1 cellular context compared by ENCODE assay signal in the genomic region with DNA sequence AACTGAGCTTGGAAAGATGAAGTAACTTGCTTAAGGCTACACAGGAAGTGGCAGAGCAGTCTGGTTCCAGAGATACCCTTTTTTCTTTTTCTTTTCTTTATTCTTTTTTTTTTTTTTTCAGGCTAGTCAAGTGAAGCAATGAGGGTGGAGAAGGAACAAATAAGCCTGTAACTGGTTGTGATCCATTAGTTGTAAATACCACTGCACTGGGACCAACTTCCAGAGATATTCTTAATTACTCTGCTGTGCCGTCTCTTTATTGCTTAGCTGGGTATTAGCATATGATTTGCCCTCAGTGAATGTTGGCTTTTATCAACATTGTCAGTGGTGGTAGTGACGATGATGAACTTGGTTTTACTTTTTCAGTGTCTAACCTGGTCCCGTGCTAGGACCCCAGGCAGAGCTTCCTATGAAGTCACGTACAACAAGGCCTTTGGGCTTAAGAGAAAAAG.
TF ChIP-seq lines count a peak whose summit lies in the region.

No MANE protein-coding gene starts in this region.

TF ChIP-seq in HepG2, 621 proteins besides CTCF, POLR2A, EP300 and RAD21:
- TF ChIP-seq, protein P1, sequence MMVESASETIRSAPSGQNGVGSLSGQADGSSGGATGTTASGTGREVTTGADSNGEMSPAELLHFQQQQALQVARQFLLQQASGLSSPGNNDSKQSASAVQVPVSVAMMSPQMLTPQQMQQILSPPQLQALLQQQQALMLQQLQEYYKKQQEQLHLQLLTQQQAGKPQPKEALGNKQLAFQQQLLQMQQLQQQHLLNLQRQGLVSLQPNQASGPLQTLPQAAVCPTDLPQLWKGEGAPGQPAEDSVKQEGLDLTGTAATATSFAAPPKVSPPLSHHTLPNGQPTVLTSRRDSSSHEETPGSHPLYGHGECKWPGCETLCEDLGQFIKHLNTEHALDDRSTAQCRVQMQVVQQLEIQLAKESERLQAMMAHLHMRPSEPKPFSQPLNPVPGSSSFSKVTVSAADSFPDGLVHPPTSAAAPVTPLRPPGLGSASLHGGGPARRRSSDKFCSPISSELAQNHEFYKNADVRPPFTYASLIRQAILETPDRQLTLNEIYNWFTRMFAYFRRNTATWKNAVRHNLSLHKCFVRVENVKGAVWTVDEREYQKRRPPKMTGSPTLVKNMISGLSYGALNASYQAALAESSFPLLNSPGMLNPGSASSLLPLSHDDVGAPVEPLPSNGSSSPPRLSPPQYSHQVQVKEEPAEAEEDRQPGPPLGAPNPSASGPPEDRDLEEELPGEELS (CRISPR knock-in tag; IDR thresholded peaks at IDR 0.05), result no peak
- TF ChIP-seq, protein P2, sequence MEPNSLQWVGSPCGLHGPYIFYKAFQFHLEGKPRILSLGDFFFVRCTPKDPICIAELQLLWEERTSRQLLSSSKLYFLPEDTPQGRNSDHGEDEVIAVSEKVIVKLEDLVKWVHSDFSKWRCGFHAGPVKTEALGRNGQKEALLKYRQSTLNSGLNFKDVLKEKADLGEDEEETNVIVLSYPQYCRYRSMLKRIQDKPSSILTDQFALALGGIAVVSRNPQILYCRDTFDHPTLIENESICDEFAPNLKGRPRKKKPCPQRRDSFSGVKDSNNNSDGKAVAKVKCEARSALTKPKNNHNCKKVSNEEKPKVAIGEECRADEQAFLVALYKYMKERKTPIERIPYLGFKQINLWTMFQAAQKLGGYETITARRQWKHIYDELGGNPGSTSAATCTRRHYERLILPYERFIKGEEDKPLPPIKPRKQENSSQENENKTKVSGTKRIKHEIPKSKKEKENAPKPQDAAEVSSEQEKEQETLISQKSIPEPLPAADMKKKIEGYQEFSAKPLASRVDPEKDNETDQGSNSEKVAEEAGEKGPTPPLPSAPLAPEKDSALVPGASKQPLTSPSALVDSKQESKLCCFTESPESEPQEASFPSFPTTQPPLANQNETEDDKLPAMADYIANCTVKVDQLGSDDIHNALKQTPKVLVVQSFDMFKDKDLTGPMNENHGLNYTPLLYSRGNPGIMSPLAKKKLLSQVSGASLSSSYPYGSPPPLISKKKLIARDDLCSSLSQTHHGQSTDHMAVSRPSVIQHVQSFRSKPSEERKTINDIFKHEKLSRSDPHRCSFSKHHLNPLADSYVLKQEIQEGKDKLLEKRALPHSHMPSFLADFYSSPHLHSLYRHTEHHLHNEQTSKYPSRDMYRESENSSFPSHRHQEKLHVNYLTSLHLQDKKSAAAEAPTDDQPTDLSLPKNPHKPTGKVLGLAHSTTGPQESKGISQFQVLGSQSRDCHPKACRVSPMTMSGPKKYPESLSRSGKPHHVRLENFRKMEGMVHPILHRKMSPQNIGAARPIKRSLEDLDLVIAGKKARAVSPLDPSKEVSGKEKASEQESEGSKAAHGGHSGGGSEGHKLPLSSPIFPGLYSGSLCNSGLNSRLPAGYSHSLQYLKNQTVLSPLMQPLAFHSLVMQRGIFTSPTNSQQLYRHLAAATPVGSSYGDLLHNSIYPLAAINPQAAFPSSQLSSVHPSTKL (CRISPR knock-in tag; IDR thresholded peaks at IDR 0.05), result no peak
- TF ChIP-seq NBN (conservative IDR thresholded peaks at IDR 0.05), result no peak
- TF ChIP-seq ZNF264 (CRISPR knock-in tag; IDR thresholded peaks at IDR 0.05), result no peak
- TF ChIP-seq ARHGAP35 (CRISPR knock-in tag; IDR thresholded peaks at IDR 0.05; ENCODE audit: borderline replicate concordance), result no peak
- TF ChIP-seq MEIS2 (CRISPR knock-in tag; IDR thresholded peaks at IDR 0.05), result no peak
- TF ChIP-seq, protein P3, sequence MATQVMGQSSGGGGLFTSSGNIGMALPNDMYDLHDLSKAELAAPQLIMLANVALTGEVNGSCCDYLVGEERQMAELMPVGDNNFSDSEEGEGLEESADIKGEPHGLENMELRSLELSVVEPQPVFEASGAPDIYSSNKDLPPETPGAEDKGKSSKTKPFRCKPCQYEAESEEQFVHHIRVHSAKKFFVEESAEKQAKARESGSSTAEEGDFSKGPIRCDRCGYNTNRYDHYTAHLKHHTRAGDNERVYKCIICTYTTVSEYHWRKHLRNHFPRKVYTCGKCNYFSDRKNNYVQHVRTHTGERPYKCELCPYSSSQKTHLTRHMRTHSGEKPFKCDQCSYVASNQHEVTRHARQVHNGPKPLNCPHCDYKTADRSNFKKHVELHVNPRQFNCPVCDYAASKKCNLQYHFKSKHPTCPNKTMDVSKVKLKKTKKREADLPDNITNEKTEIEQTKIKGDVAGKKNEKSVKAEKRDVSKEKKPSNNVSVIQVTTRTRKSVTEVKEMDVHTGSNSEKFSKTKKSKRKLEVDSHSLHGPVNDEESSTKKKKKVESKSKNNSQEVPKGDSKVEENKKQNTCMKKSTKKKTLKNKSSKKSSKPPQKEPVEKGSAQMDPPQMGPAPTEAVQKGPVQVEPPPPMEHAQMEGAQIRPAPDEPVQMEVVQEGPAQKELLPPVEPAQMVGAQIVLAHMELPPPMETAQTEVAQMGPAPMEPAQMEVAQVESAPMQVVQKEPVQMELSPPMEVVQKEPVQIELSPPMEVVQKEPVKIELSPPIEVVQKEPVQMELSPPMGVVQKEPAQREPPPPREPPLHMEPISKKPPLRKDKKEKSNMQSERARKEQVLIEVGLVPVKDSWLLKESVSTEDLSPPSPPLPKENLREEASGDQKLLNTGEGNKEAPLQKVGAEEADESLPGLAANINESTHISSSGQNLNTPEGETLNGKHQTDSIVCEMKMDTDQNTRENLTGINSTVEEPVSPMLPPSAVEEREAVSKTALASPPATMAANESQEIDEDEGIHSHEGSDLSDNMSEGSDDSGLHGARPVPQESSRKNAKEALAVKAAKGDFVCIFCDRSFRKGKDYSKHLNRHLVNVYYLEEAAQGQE (IDR thresholded peaks at IDR 0.05; ENCODE audit: borderline replicate concordance in 1 of 2, low read depth in 1 of 2, low read length in 2 of 2), result no peak
- no peak for TF ChIP-seq ZNF44 (CRISPR knock-in tag; IDR thresholded peaks at IDR 0.05)
- TF ChIP-seq, protein P4, sequence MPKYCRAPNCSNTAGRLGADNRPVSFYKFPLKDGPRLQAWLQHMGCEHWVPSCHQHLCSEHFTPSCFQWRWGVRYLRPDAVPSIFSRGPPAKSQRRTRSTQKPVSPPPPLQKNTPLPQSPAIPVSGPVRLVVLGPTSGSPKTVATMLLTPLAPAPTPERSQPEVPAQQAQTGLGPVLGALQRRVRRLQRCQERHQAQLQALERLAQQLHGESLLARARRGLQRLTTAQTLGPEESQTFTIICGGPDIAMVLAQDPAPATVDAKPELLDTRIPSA (CRISPR knock-in tag; IDR thresholded peaks at IDR 0.05; ENCODE audit: borderline replicate concordance), result no peak
- TF ChIP-seq, protein P5, sequence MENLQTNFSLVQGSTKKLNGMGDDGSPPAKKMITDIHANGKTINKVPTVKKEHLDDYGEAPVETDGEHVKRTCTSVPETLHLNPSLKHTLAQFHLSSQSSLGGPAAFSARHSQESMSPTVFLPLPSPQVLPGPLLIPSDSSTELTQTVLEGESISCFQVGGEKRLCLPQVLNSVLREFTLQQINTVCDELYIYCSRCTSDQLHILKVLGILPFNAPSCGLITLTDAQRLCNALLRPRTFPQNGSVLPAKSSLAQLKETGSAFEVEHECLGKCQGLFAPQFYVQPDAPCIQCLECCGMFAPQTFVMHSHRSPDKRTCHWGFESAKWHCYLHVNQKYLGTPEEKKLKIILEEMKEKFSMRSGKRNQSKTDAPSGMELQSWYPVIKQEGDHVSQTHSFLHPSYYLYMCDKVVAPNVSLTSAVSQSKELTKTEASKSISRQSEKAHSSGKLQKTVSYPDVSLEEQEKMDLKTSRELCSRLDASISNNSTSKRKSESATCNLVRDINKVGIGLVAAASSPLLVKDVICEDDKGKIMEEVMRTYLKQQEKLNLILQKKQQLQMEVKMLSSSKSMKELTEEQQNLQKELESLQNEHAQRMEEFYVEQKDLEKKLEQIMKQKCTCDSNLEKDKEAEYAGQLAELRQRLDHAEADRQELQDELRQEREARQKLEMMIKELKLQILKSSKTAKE (CRISPR knock-in tag; IDR thresholded peaks at IDR 0.05; ENCODE audit: borderline replicate concordance), result no peak
- TF ChIP-seq, protein P6, sequence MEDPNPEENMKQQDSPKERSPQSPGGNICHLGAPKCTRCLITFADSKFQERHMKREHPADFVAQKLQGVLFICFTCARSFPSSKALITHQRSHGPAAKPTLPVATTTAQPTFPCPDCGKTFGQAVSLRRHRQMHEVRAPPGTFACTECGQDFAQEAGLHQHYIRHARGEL (CRISPR knock-in tag; IDR thresholded peaks at IDR 0.05), result no peak
- TF ChIP-seq GPN1 (CRISPR knock-in tag; IDR thresholded peaks at IDR 0.05; ENCODE audit: borderline replicate concordance), result no peak
- TF ChIP-seq RBFOX2 (IDR thresholded peaks at IDR 0.05; ENCODE audit: low read depth, low read length), result no peak
- TF ChIP-seq, protein P7, sequence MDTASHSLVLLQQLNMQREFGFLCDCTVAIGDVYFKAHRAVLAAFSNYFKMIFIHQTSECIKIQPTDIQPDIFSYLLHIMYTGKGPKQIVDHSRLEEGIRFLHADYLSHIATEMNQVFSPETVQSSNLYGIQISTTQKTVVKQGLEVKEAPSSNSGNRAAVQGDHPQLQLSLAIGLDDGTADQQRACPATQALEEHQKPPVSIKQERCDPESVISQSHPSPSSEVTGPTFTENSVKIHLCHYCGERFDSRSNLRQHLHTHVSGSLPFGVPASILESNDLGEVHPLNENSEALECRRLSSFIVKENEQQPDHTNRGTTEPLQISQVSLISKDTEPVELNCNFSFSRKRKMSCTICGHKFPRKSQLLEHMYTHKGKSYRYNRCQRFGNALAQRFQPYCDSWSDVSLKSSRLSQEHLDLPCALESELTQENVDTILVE (CRISPR knock-in tag; IDR thresholded peaks at IDR 0.05), result no peak
- no peak for TF ChIP-seq ZIK1 (CRISPR knock-in tag; IDR thresholded peaks at IDR 0.05; ENCODE audit: borderline replicate concordance, low read depth)
- TF ChIP-seq NCOA2 (CRISPR knock-in tag; IDR thresholded peaks at IDR 0.05), result no peak
- TF ChIP-seq SPEN (CRISPR knock-in tag; IDR thresholded peaks at IDR 0.05; ENCODE audit: low read depth), result no peak
- no peak for TF ChIP-seq FOSL2 (CRISPR knock-in tag; IDR thresholded peaks at IDR 0.05)
